In the genomic region with DNA sequence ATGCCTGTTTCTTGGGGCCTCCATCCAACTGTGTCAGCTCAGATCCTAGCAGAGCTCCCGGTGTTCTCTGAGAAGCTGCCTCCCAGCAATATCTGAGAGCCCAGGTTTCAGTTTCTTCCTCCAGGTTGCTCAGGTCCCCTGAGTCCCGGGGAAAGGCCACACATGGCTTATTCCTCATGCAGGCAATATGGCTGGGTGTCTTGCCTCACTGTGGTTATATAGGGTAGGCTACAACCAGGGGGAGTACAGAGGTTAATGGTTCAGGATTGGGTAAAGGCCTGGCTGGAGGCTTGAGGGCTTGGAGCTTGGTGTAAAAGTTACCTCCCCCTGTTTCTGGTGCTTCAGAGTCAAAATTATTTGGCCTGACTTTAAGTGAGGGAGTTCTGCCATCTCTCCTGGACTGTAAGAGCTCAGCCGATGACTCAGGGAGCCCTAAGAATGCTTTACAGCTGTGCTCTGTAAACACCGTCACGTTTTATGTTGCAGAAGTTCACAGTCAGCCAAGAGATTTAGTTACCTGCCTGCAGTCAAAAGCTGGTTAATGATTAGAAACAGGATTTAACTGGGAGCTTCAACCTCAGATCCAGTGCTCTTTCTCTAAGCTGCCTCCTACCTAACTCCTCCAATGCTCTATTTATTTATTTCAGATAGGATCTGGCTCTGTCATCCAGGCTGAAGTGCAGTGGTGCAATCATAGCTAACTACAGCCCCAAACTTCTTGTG, we compare ENCODE assay signal across 1 cellular context.
TF ChIP-seq lines count a peak whose summit lies in the region.

No MANE protein-coding gene starts in this region.

TF ChIP-seq in GM12878, 131 proteins besides CTCF, POLR2A, EP300 and RAD21:
- TF ChIP-seq POLR2AphosphoS2 (IDR thresholded peaks at IDR 0.05; ENCODE audit: low read depth, low read length) (no peak), PAX8 (IDR thresholded peaks at IDR 0.05) (no peak)
- TF ChIP-seq, protein P1, sequence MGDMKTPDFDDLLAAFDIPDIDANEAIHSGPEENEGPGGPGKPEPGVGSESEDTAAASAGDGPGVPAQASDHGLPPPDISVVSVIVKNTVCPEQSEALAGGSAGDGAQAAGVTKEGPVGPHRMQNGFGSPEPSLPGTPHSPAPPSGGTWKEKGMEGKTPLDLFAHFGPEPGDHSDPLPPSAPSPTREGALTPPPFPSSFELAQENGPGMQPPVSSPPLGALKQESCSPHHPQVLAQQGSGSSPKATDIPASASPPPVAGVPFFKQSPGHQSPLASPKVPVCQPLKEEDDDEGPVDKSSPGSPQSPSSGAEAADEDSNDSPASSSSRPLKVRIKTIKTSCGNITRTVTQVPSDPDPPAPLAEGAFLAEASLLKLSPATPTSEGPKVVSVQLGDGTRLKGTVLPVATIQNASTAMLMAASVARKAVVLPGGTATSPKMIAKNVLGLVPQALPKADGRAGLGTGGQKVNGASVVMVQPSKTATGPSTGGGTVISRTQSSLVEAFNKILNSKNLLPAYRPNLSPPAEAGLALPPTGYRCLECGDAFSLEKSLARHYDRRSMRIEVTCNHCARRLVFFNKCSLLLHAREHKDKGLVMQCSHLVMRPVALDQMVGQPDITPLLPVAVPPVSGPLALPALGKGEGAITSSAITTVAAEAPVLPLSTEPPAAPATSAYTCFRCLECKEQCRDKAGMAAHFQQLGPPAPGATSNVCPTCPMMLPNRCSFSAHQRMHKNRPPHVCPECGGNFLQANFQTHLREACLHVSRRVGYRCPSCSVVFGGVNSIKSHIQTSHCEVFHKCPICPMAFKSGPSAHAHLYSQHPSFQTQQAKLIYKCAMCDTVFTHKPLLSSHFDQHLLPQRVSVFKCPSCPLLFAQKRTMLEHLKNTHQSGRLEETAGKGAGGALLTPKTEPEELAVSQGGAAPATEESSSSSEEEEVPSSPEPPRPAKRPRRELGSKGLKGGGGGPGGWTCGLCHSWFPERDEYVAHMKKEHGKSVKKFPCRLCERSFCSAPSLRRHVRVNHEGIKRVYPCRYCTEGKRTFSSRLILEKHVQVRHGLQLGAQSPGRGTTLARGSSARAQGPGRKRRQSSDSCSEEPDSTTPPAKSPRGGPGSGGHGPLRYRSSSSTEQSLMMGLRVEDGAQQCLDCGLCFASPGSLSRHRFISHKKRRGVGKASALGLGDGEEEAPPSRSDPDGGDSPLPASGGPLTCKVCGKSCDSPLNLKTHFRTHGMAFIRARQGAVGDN (IDR thresholded peaks at IDR 0.05) = no peak
- TF ChIP-seq, protein P2, sequence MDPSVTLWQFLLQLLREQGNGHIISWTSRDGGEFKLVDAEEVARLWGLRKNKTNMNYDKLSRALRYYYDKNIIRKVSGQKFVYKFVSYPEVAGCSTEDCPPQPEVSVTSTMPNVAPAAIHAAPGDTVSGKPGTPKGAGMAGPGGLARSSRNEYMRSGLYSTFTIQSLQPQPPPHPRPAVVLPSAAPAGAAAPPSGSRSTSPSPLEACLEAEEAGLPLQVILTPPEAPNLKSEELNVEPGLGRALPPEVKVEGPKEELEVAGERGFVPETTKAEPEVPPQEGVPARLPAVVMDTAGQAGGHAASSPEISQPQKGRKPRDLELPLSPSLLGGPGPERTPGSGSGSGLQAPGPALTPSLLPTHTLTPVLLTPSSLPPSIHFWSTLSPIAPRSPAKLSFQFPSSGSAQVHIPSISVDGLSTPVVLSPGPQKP (IDR thresholded peaks at IDR 0.05; ENCODE audit: low read depth, low read length) = no peak
